ENCODE assay signal across 8 cellular contexts in the genomic region with DNA sequence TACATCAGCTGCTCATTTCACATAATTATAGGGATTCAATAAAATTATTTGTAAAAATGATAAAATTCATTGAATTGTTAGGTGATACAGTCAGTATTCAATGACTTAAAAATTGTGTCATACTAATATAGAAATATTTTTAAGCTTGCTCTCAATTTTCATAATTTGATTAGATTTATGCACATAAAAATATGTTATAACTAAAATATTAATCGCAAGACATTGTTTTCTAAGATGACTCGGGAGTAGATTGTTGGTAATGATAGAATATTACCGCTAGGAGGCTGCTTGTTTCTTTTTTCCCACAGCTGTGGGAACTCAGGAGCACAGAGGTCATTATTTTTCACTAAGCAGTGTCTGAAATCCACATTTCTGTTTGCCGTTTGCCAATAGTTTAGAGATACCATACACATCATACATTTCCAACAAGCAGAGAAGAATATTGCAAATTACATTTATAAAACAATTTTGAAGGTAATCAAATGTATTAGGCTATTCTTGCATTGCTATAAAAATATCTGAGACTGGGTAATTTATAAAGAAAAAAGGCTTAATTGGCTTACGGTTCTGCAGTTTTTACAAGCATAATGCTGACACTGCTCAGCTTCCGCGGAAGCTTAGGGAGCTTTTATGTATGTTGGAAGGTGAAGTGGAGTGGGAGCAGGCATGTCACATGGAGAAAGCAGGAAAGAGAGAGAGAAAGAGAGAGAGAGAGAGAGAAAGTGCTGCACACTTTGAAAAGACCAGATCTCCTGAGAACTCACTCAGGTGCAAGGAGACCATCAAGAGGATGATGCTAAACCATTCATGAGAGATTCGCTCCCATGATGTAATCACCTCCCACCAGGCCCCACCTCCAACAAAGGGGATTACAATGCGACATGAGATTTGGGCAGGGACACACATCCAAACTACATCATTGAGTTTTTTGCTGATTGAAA. TPM values are rescaled to one million over a fixed set of nuclear protein-coding genes. Genes with fewer than 3 reads are reported as not detected.
A peak's percentile ranks its signal among the peaks of the same experiment; 100 is the strongest.
DNase-seq lines count a peak whose midpoint lies in the region; ATAC-seq and TF ChIP-seq lines count a peak whose summit lies in the region.

No MANE protein-coding gene starts in this region.

- TF ChIP-seq CTCF in CD8-positive, alpha-beta T cell (IDR thresholded peaks at IDR 0.05), result peak; percentile 48
- TF ChIP-seq CTCF in dorsolateral prefrontal cortex (IDR thresholded peaks at IDR 0.05 in 54 of 56, conservative IDR thresholded peaks at IDR 0.05 in 2 of 56; ENCODE audit: low read depth in 1 of 56, partially characterized antibody in 56 of 56) (peak in 12 of 56 donors; percentile 22 to 61 (median 38)), progenitor cell of endocrine pancreas (IDR thresholded peaks at IDR 0.05; ENCODE audit: unreplicated experiment) (no peak), type B pancreatic cell (conservative IDR thresholded peaks at IDR 0.05) (no peak), endothelial cell (IDR thresholded peaks at IDR 0.05; ENCODE audit: unreplicated experiment) (no peak)

- ATAC-seq in CD8-positive, alpha-beta T cell, result peak; percentile 57

- DNase-seq in CD8-positive, alpha-beta T cell, result peak in 3 of 7 experiments; percentile 35 to 69 (median 41)
- no peak for DNase-seq in dorsolateral prefrontal cortex
- peak; percentile 30 for DNase-seq in renal cortical epithelial cell (ENCODE audit: low read depth)
- no peak for DNase-seq in progenitor cell of endocrine pancreas (ENCODE audit: low spot score, unreplicated experiment)
- no peak for DNase-seq in type B pancreatic cell (ENCODE audit: extremely low spot score, unreplicated experiment)
- no peak for DNase-seq in endothelial cell (ENCODE audit: low spot score)

- intact Hi-C loops in CD8-positive, alpha-beta T cell (cut with DNase I, micrococcal nuclease), result loop anchor here in 1 of 2 experiments (5.0 to 10.0 kb wide), 2 partner anchors 116 to 613 kb away; partner anchors contain the start of gene CLEC2B
- intact Hi-C loops in dorsolateral prefrontal cortex (cut with DNase I), result loop anchor here (2.0 to 10.0 kb wide), 2 partner anchors 173 kb away; no protein-coding TSS in a partner anchor

- peak overlapping the region; percentile 88 for H3K27ac Mint-ChIP-seq in CD8-positive, alpha-beta T cell
- H3K27ac Mint-ChIP-seq in IgD-negative memory B cell, result peak overlapping the region; percentile 10 to 87 (median 46)
- H3K27ac Mint-ChIP-seq in T-helper 1 cell treated with Interleukin-12 subunit alpha and Interleukin-12 subunit beta and Interleukin-4 antibody, amounts not matched to agents 30 μg/mL and 1 μg/mL, for 36 hours, result peak overlapping the region; percentile 87
- no peak overlapping the region for H3K27ac Mint-ChIP-seq in progenitor cell of endocrine pancreas
- H3K27ac Mint-ChIP-seq in type B pancreatic cell, result no peak overlapping the region
- no peak overlapping the region for H3K27ac Mint-ChIP-seq in endothelial cell (ENCODE audit: unreplicated experiment)

- POLR2A ChIA-PET in CD8-positive, alpha-beta T cell (lab: Charles Lee), result interaction anchor here (1.0 to 6.3 kb wide), 6 partner anchors 10 to 117 kb away, joined by 3 to 42 read pairs (median 6); partner anchors contain the start of gene CD69

- peaks cover 38% of the 10 kb centered on the region for H3K36me3 Mint-ChIP-seq in CD8-positive, alpha-beta T cell
- H3K36me3 Mint-ChIP-seq in IgD-negative memory B cell (peaks cover 2% of the 10 kb centered on the region), progenitor cell of endocrine pancreas (ENCODE audit: insufficient read depth) (no peaks in the 10 kb centered on the region), type B pancreatic cell (no peaks in the 10 kb centered on the region), endothelial cell (ENCODE audit: low read depth, unreplicated experiment) (no peaks in the 10 kb centered on the region)
- H3K36me3 Mint-ChIP-seq in T-helper 1 cell treated with Interleukin-12 subunit alpha and Interleukin-12 subunit beta and Interleukin-4 antibody, amounts not matched to agents 30 μg/mL and 1 μg/mL, for 36 hours (ENCODE audit: low read depth), result peaks cover 39% of the 10 kb centered on the region

- peak overlapping the region; percentile 35 for H3K4me3 Mint-ChIP-seq in CD8-positive, alpha-beta T cell
- H3K4me3 Mint-ChIP-seq in IgD-negative memory B cell (peak overlapping the region in 2 of 4 donors; percentile 32 to 38), progenitor cell of endocrine pancreas (ENCODE audit: low read depth) (no peak overlapping the region), type B pancreatic cell (no peak overlapping the region), endothelial cell (ENCODE audit: unreplicated experiment) (no peak overlapping the region)
- peak overlapping the region; percentile 64 for H3K4me3 Mint-ChIP-seq in T-helper 1 cell treated with Interleukin-12 subunit alpha and Interleukin-12 subunit beta and Interleukin-4 antibody, amounts not matched to agents 30 μg/mL and 1 μg/mL, for 36 hours

- H3K9me3 Mint-ChIP-seq in CD8-positive, alpha-beta T cell, result no peaks in the 10 kb centered on the region
- H3K9me3 Mint-ChIP-seq in IgD-negative memory B cell, result no peaks in the 10 kb centered on the region
- no peaks in the 10 kb centered on the region for H3K9me3 Mint-ChIP-seq in T-helper 1 cell treated with Interleukin-12 subunit alpha and Interleukin-12 subunit beta and Interleukin-4 antibody, amounts not matched to agents 30 μg/mL and 1 μg/mL, for 36 hours
- no peaks in the 10 kb centered on the region for H3K9me3 Mint-ChIP-seq in progenitor cell of endocrine pancreas (ENCODE audit: low read depth)
- no peaks in the 10 kb centered on the region for H3K9me3 Mint-ChIP-seq in type B pancreatic cell
- H3K9me3 Mint-ChIP-seq in endothelial cell (ENCODE audit: unreplicated experiment), result no peaks in the 10 kb centered on the region

- peaks cover 34% of the 10 kb centered on the region for H3K36me3 ChIP-seq in CD8-positive, alpha-beta T cell (ENCODE audit: insufficient read depth, low read length)

- H3K27me3 Mint-ChIP-seq in CD8-positive, alpha-beta T cell (ENCODE audit: low read depth), result no peaks in the 10 kb centered on the region
- no peaks in the 10 kb centered on the region for H3K27me3 Mint-ChIP-seq in IgD-negative memory B cell
- no peaks in the 10 kb centered on the region for H3K27me3 Mint-ChIP-seq in T-helper 1 cell treated with Interleukin-12 subunit alpha and Interleukin-12 subunit beta and Interleukin-4 antibody, amounts not matched to agents 30 μg/mL and 1 μg/mL, for 36 hours (ENCODE audit: low read depth)
- H3K27me3 Mint-ChIP-seq in progenitor cell of endocrine pancreas, result no peaks in the 10 kb centered on the region
- H3K27me3 Mint-ChIP-seq in type B pancreatic cell, result no peaks in the 10 kb centered on the region
- H3K27me3 Mint-ChIP-seq in endothelial cell (ENCODE audit: unreplicated experiment), result no peaks in the 10 kb centered on the region

- H3K4me1 Mint-ChIP-seq in CD8-positive, alpha-beta T cell (ENCODE audit: low read depth), result peaks cover 54% of the 10 kb centered on the region
- H3K4me1 Mint-ChIP-seq in IgD-negative memory B cell, result peaks cover 4 to 33% (median 10%) of the 10 kb centered on the region in 3 donors
- H3K4me1 Mint-ChIP-seq in T-helper 1 cell treated with Interleukin-12 subunit alpha and Interleukin-12 subunit beta and Interleukin-4 antibody, amounts not matched to agents 30 μg/mL and 1 μg/mL, for 36 hours (ENCODE audit: low read depth), result peaks cover 52% of the 10 kb centered on the region
- H3K4me1 Mint-ChIP-seq in progenitor cell of endocrine pancreas (ENCODE audit: low read depth), result peaks cover 4% of the 10 kb centered on the region
- H3K4me1 Mint-ChIP-seq in type B pancreatic cell (ENCODE audit: unreplicated experiment), result no peaks in the 10 kb centered on the region
- H3K4me1 Mint-ChIP-seq in endothelial cell (ENCODE audit: unreplicated experiment), result peaks cover 4% of the 10 kb centered on the region

- no peaks in the 10 kb centered on the region for H3K27me3 ChIP-seq in CD8-positive, alpha-beta T cell (ENCODE audit: insufficient read depth, low read length)
- H3K27me3 ChIP-seq in dorsolateral prefrontal cortex, result no peaks in the 10 kb centered on the region

- H3K4me1 ChIP-seq in CD8-positive, alpha-beta T cell (ENCODE audit: insufficient read depth, low read length), result peaks cover 35% of the 10 kb centered on the region

- H3K27ac ChIP-seq in CD8-positive, alpha-beta T cell (ENCODE audit: low read depth, low read length), result no peak overlapping the region
- H3K27ac ChIP-seq in dorsolateral prefrontal cortex, result no peak overlapping the region

- CTCF ChIA-PET in CD8-positive, alpha-beta T cell (lab: Charles Lee), result interaction anchor here (0.7 to 17.5 kb wide), 43 partner anchors 9 to 438 kb away, joined by 3 to 483 read pairs (median 6); partner anchors contain the start of gene CD69

- H3K9me3 ChIP-seq in CD8-positive, alpha-beta T cell (ENCODE audit: low read length), result no peaks in the 10 kb centered on the region

- H3K4me3 ChIP-seq in CD8-positive, alpha-beta T cell (ENCODE audit: low read depth, low read length), result no peak overlapping the region
- peak overlapping the region in 46 of 59 donors; percentile 0 to 61 (median 30) for H3K4me3 ChIP-seq in dorsolateral prefrontal cortex

RNA-seq across cellular contexts. Expression of gene CD69, which starts 9.2 kb away (rescaled TPM):
- total RNA-seq in CD8-positive, alpha-beta T cell, result 100 to 1,000 TPM; 502 to 504 TPM
- 177 TPM for polyA plus RNA-seq in IgD-negative memory B cell
- 1 to 10 TPM in 45 of 120 experiments, under 1 TPM in 44, not detected in 31; 0.29 to 7.2 (median 1.0) TPM for total RNA-seq in dorsolateral prefrontal cortex
- 0.25 and 1.2 TPM in 2 replicates for total RNA-seq in renal cortical epithelial cell
- total RNA-seq in progenitor cell of endocrine pancreas, result not detected in 2 replicates
- 0.19 and 1.6 TPM in 2 replicates for total RNA-seq in type B pancreatic cell (ENCODE audit: low replicate concordance)
- 0.69 TPM for total RNA-seq in endothelial cell (ENCODE audit: unreplicated experiment)

RNA-seq across cellular contexts. Expression of gene CLECL1, which starts 18.6 kb away (rescaled TPM):
- total RNA-seq in CD8-positive, alpha-beta T cell, result 1 to 10 TPM; 1.1 to 1.4 TPM
- polyA plus RNA-seq in IgD-negative memory B cell, result 168 TPM
- 1 to 10 TPM in 17 of 120 experiments, under 1 TPM in 6, not detected in 97; 0.47 to 1.8 (median 1.3) TPM for total RNA-seq in dorsolateral prefrontal cortex
- not detected in 2 replicates for total RNA-seq in renal cortical epithelial cell
- not detected in 2 replicates for total RNA-seq in progenitor cell of endocrine pancreas
- not detected in 2 replicates for total RNA-seq in type B pancreatic cell (ENCODE audit: low replicate concordance)
- not detected for total RNA-seq in endothelial cell (ENCODE audit: unreplicated experiment)

Comparison
In these comparisons a context has a peak if more than half of its experiments do, and no peak if none do; other contexts are left out.
1. H3K27ac Mint-ChIP-seq: peak in CD8-positive, alpha-beta T cell (single experiment), IgD-negative memory B cell (3 of 3) and T-helper 1 cell treated with Interleukin-12 subunit alpha and Interleukin-12 subunit beta and Interleukin-4 antibody, amounts not matched to agents 30 μg/mL and 1 μg/mL, for 36 hours (single experiment); none in progenitor cell of endocrine pancreas (single experiment), type B pancreatic cell (single experiment) and endothelial cell (single experiment).
2. H3K4me3 Mint-ChIP-seq: peak in CD8-positive, alpha-beta T cell (single experiment) and T-helper 1 cell treated with Interleukin-12 subunit alpha and Interleukin-12 subunit beta and Interleukin-4 antibody, amounts not matched to agents 30 μg/mL and 1 μg/mL, for 36 hours (single experiment); none in progenitor cell of endocrine pancreas (single experiment), type B pancreatic cell (single experiment) and endothelial cell (single experiment).
3. RNA of gene CD69, which starts 9.2 kb away (total RNA-seq): 502 to 504 TPM in CD8-positive, alpha-beta T cell; 0.19 to 1.6 TPM in type B pancreatic cell, 0.29 to 7.2 TPM in dorsolateral prefrontal cortex, 0.69 TPM in endothelial cell (single experiment), 0.25 to 1.2 TPM in renal cortical epithelial cell and not detected in progenitor cell of endocrine pancreas; every median in the first group is over 10 times any median in the second.